24 cellular contexts compared by ENCODE assay signal in genomic region chrX:24298191-24298590, GRCh38. TPM values are rescaled to one million over a fixed set of nuclear protein-coding genes. Genes with fewer than 3 reads are reported as not detected.
DNase-seq lines count a peak whose midpoint lies in the region; ATAC-seq and TF ChIP-seq lines count a peak whose summit lies in the region.
"Had no signal": no experiment of that assay in that cellular context is flagged by ENCODE, and none has a peak within 500 bp of the region (broad histone marks: within the 10 kb centered on the region; RNA-seq: fewer than 3 reads in every experiment).

No MANE protein-coding gene starts in this region.

- DNase-seq in ELF-1 (ENCODE audit: low read depth, low spot score) (peak; percentile 41), NCI-H460 (ENCODE audit: extremely low read depth, low read depth) (peak; percentile 19), endothelial cell (ENCODE audit: low spot score) (peak; percentile 13), nephron progenitor cell (peak; percentile 41), Right ventricle myocardium superior (no peak), DMS 273 treated with DMSO at 0.1 percent for 48 hours (lab: John Stamatoyannopoulos, UW) (no peak), upper lobe of right lung (no peak)
- DNase-seq: activated CD4-positive, alpha-beta T cell treated with anti-CD3 and anti-CD28 coated beads, Interleukin-2, amount 50 U/mL, for 4 hours; activated naive CD4-positive, alpha-beta T cell treated with anti-CD3 and anti-CD28 coated beads, Interleukin-2, amount 10 ng/mL, durations not matched to agents 7 days and 5 days; CD8-positive, alpha-beta memory T cell; foreskin keratinocyte; GDM1; left ventricle myocardium inferior; mucosa of descending colon; NCI-H1417 treated with DMSO at 0.1 percent for 48 hours; NCI-H2171; NCI-H82; Peyer's patch; stimulated activated CD4-positive, alpha-beta T cell treated with anti-CD3 and anti-CD28 coated beads, Interleukin-1b, Interleukin-23, amount 100 ng/mL, for 48 hours; upper lobe of left lung had no signal

- H3K27me3 ChIP-seq in upper lobe of right lung, result no peaks in the 10 kb centered on the region
- H3K27me3 ChIP-seq: foreskin keratinocyte, Peyer's patch, upper lobe of left lung had no signal

- no peaks in the 10 kb centered on the region for H3K9me3 Mint-ChIP-seq in endothelial cell (ENCODE audit: unreplicated experiment)
- H3K9me3 Mint-ChIP-seq in nephron progenitor cell, result no peaks in the 10 kb centered on the region
- no peaks in the 10 kb centered on the region for H3K9me3 Mint-ChIP-seq in activated T-helper 17 cell treated with anti-CD3 and anti-CD28 coated beads, Interleukin-2, amount 50 U/mL, for 72 hours
- H3K9me3 Mint-ChIP-seq: activated naive CD4-positive, alpha-beta T cell treated with anti-CD3 and anti-CD28 coated beads, Interleukin-2, amount 10 ng/mL, durations not matched to agents 7 days and 5 days; CD8-positive, alpha-beta memory T cell; stimulated activated naive CD8-positive, alpha-beta T cell treated with anti-CD3 and anti-CD28 coated beads, Interleukin-15, Interleukin-2, amounts not matched to agents 100 ng/mL and 50 ng/mL, for 24 hours had no signal

- TF ChIP-seq CTCF in endothelial cell (IDR thresholded peaks at IDR 0.05; ENCODE audit: unreplicated experiment) (no peak), nephron progenitor cell (IDR thresholded peaks at IDR 0.05) (no peak), upper lobe of right lung (IDR thresholded peaks at IDR 0.05) (no peak)

- no peaks in the 10 kb centered on the region for H3K9me3 ChIP-seq in upper lobe of right lung
- H3K9me3 ChIP-seq: left ventricle myocardium inferior, mucosa of descending colon, Peyer's patch, upper lobe of left lung had no signal

- H3K27ac Mint-ChIP-seq in endothelial cell (ENCODE audit: unreplicated experiment) (peak overlapping the region; percentile 62), nephron progenitor cell (peak overlapping the region; percentile 64)
- no peak overlapping the region for H3K27ac Mint-ChIP-seq in activated T-helper 17 cell treated with anti-CD3 and anti-CD28 coated beads, Interleukin-2, amount 50 U/mL, for 72 hours
- H3K27ac Mint-ChIP-seq: activated naive CD4-positive, alpha-beta T cell treated with anti-CD3 and anti-CD28 coated beads, Interleukin-2, amount 10 ng/mL, durations not matched to agents 7 days and 5 days; CD8-positive, alpha-beta memory T cell; stimulated activated naive CD8-positive, alpha-beta T cell treated with anti-CD3 and anti-CD28 coated beads, Interleukin-15, Interleukin-2, amounts not matched to agents 100 ng/mL and 50 ng/mL, for 24 hours had no signal

- H3K4me1 Mint-ChIP-seq in endothelial cell (ENCODE audit: unreplicated experiment) (peaks cover 6% of the 10 kb centered on the region), nephron progenitor cell (peaks cover 51% of the 10 kb centered on the region)
- H3K4me1 Mint-ChIP-seq in activated T-helper 17 cell treated with anti-CD3 and anti-CD28 coated beads, Interleukin-2, amount 50 U/mL, for 72 hours, result no peaks in the 10 kb centered on the region
- H3K4me1 Mint-ChIP-seq: activated naive CD4-positive, alpha-beta T cell treated with anti-CD3 and anti-CD28 coated beads, Interleukin-2, amount 10 ng/mL, durations not matched to agents 7 days and 5 days; CD8-positive, alpha-beta memory T cell had no signal

- no peak overlapping the region for H3K4me3 ChIP-seq in upper lobe of right lung
- H3K4me3 ChIP-seq: left ventricle myocardium inferior, mucosa of descending colon, Peyer's patch, upper lobe of left lung had no signal

- intact Hi-C loops in Right ventricle myocardium superior (cut with DNase I), result no loop called here
- intact Hi-C loops in upper lobe of right lung (cut with DNase I), result no loop called here

- ATAC-seq in Right ventricle myocardium superior (ENCODE audit: poor library complexity) (no peak), upper lobe of right lung (no peak)
- no peak for ATAC-seq in activated T-helper 17 cell treated with anti-CD3 and anti-CD28 coated beads, Interleukin-2, amount 50 U/mL, for 72 hours (replicated peaks)
- ATAC-seq: foreskin keratinocyte, mucosa of descending colon, sciatic nerve had no signal

- H3K27me3 Mint-ChIP-seq in endothelial cell (ENCODE audit: unreplicated experiment) (no peaks in the 10 kb centered on the region), nephron progenitor cell (ENCODE audit: low read depth, poor library complexity) (no peaks in the 10 kb centered on the region)
- H3K27me3 Mint-ChIP-seq in activated T-helper 17 cell treated with anti-CD3 and anti-CD28 coated beads, Interleukin-2, amount 50 U/mL, for 72 hours, result no peaks in the 10 kb centered on the region
- H3K27me3 Mint-ChIP-seq: stimulated activated naive CD8-positive, alpha-beta T cell treated with anti-CD3 and anti-CD28 coated beads, Interleukin-15, Interleukin-2, amounts not matched to agents 100 ng/mL and 50 ng/mL, for 24 hours had no signal

- no peak overlapping the region for H3K4me3 Mint-ChIP-seq in endothelial cell (ENCODE audit: unreplicated experiment)
- peak overlapping the region; percentile 9 for H3K4me3 Mint-ChIP-seq in nephron progenitor cell
- H3K4me3 Mint-ChIP-seq in activated T-helper 17 cell treated with anti-CD3 and anti-CD28 coated beads, Interleukin-2, amount 50 U/mL, for 72 hours, result no peak overlapping the region
- H3K4me3 Mint-ChIP-seq: activated naive CD4-positive, alpha-beta T cell treated with anti-CD3 and anti-CD28 coated beads, Interleukin-2, amount 10 ng/mL, durations not matched to agents 7 days and 5 days; CD8-positive, alpha-beta memory T cell; stimulated activated naive CD8-positive, alpha-beta T cell treated with anti-CD3 and anti-CD28 coated beads, Interleukin-15, Interleukin-2, amounts not matched to agents 100 ng/mL and 50 ng/mL, for 24 hours had no signal

- H3K36me3 ChIP-seq in upper lobe of right lung, result no peaks in the 10 kb centered on the region
- H3K36me3 ChIP-seq: left ventricle myocardium inferior, Peyer's patch, upper lobe of left lung had no signal

- no peaks in the 10 kb centered on the region for H3K4me1 ChIP-seq in upper lobe of right lung
- H3K4me1 ChIP-seq: foreskin keratinocyte, left ventricle myocardium inferior, Peyer's patch, upper lobe of left lung had no signal

- no peak overlapping the region for H3K27ac ChIP-seq in upper lobe of right lung
- H3K27ac ChIP-seq: foreskin keratinocyte, left ventricle myocardium inferior, Peyer's patch, upper lobe of left lung had no signal

- no peaks in the 10 kb centered on the region for H3K36me3 Mint-ChIP-seq in endothelial cell (ENCODE audit: low read depth, unreplicated experiment)
- H3K36me3 Mint-ChIP-seq in nephron progenitor cell (ENCODE audit: low read depth), result peaks cover 5% of the 10 kb centered on the region
- no peaks in the 10 kb centered on the region for H3K36me3 Mint-ChIP-seq in activated T-helper 17 cell treated with anti-CD3 and anti-CD28 coated beads, Interleukin-2, amount 50 U/mL, for 72 hours (ENCODE audit: low read depth)
- H3K36me3 Mint-ChIP-seq: activated naive CD4-positive, alpha-beta T cell treated with anti-CD3 and anti-CD28 coated beads, Interleukin-2, amount 10 ng/mL, durations not matched to agents 7 days and 5 days; CD8-positive, alpha-beta memory T cell had no signal

RNA-seq across cellular contexts. Expression of gene SUPT20HL2, which starts 15.7 kb away (rescaled TPM):
- total RNA-seq in NCI-H460 (2014; rRNA removed; shearing (Covaris generic)), result not detected in 2 replicates
- polyA plus RNA-seq in NCI-H460 (2014; cell fraction: nucleus; rRNA removed), result 0.07 and 0.32 TPM in 2 replicates
- total RNA-seq in endothelial cell (ENCODE audit: unreplicated experiment) (not detected), Right ventricle myocardium superior (not detected), upper lobe of right lung (not detected)
- total RNA-seq in activated T-helper 17 cell treated with anti-CD3 and anti-CD28 coated beads, Interleukin-2, amount 50 U/mL, for 72 hours, result not detected
- total RNA-seq: CD8-positive, alpha-beta memory T cell; chondrocyte; foreskin keratinocyte; left ventricle myocardium inferior; Peyer's patch; sciatic nerve; upper lobe of left lung had no signal
- polyA plus RNA-seq: CD8-positive, alpha-beta memory T cell; foreskin keratinocyte had no signal

Comparison
In these comparisons a context has a peak if more than half of its experiments do, and no peak if none do; other contexts are left out.
1. DNase-seq: peak in ELF-1 (single experiment), NCI-H460 (single experiment), endothelial cell (single experiment) and nephron progenitor cell (single experiment); none in Right ventricle myocardium superior (single experiment), DMS 273 treated with DMSO at 0.1 percent for 48 hours (single experiment) and upper lobe of right lung (single experiment).